In genomic region chr6:155216312-155217028, GRCh38 we compare ENCODE assay signal across 20 cellular contexts. TPM values are rescaled to one million over a fixed set of nuclear protein-coding genes. Genes with fewer than 3 reads are reported as not detected.
A peak's percentile ranks its signal among the peaks of the same experiment; 100 is the strongest.
DNase-seq lines count a peak whose midpoint lies in the region; ATAC-seq and TF ChIP-seq lines count a peak whose summit lies in the region.
"Had no signal": no experiment of that assay in that cellular context is flagged by ENCODE, and none has a peak within 500 bp of the region (broad histone marks: within the 10 kb centered on the region; RNA-seq: fewer than 3 reads in every experiment).

No MANE protein-coding gene starts in this region.

- peaks cover 21% of the 10 kb centered on the region for H3K36me3 Mint-ChIP-seq in brain
- H3K36me3 Mint-ChIP-seq in nephron progenitor cell (ENCODE audit: low read depth): peaks cover 11% of the 10 kb centered on the region

- H3K9me3 Mint-ChIP-seq in brain (peaks cover 0 to 2% (median 0%) of the 10 kb centered on the region in 5 experiments), nephron progenitor cell (no peaks in the 10 kb centered on the region)
- H3K9me3 Mint-ChIP-seq: activated CD4-positive, alpha-beta T cell treated with anti-CD3 and anti-CD28 coated beads, Interleukin-2, amount 10 ng/mL, durations not matched to agents 7 days and 5 days; activated naive CD4-positive, alpha-beta T cell treated with anti-CD3 and anti-CD28 coated beads, Interleukin-2, amount 50 U/mL, for 24 hours; CD8-positive, alpha-beta memory T cell had no signal

- H3K4me1 Mint-ChIP-seq in brain (peaks cover 62% of the 10 kb centered on the region), nephron progenitor cell (peaks cover 21% of the 10 kb centered on the region)
- H3K4me1 Mint-ChIP-seq: activated CD4-positive, alpha-beta T cell treated with anti-CD3 and anti-CD28 coated beads, Interleukin-2, amount 10 ng/mL, durations not matched to agents 7 days and 5 days; activated naive CD4-positive, alpha-beta T cell treated with anti-CD3 and anti-CD28 coated beads, Interleukin-2, amount 50 U/mL, for 24 hours; CD8-positive, alpha-beta memory T cell had no signal

- H3K27me3 Mint-ChIP-seq in brain: no peaks in the 10 kb centered on the region
- peaks cover 3% of the 10 kb centered on the region for H3K27me3 Mint-ChIP-seq in nephron progenitor cell (ENCODE audit: low read depth, poor library complexity)

- H3K27ac Mint-ChIP-seq in brain (peak overlapping the region; percentile 11 to 93 (median 78)), nephron progenitor cell (peak overlapping the region; percentile 81)
- H3K27ac Mint-ChIP-seq: activated CD4-positive, alpha-beta T cell treated with anti-CD3 and anti-CD28 coated beads, Interleukin-2, amount 10 ng/mL, durations not matched to agents 7 days and 5 days; activated naive CD4-positive, alpha-beta T cell treated with anti-CD3 and anti-CD28 coated beads, Interleukin-2, amount 50 U/mL, for 24 hours had no signal

- DNase-seq in ELF-1 (ENCODE audit: low read depth, low spot score): peak; percentile 47
- DNase-seq in NCI-H2081 treated with DMSO at 0.1 percent for 48 hours (lab: John Stamatoyannopoulos, UW): peak; percentile 82
- DNase-seq in nephron progenitor cell: peak; percentile 10
- DNase-seq in stimulated activated CD4-positive, alpha-beta T cell treated with anti-CD3 and anti-CD28 coated beads, Interleukin-4, amount 100 ng/mL, for 4 hours: no peak
- DNase-seq: activated CD4-positive, alpha-beta T cell treated with anti-CD3 and anti-CD28 coated beads, Interleukin-2, amount 10 ng/mL, durations not matched to agents 7 days and 5 days; activated T-cell treated with anti-CD3 and anti-CD28 coated beads for 4 hours; brain microvascular endothelial cell; CD8-positive, alpha-beta memory T cell; KG1; left colon; PC-9; SK-N-SH; stimulated activated CD4-positive, alpha-beta T cell treated with anti-CD3 and anti-CD28 coated beads, Interleukin-12 subunit alpha, Interleukin-12 subunit beta, amount 100 ng/mL, for 4 hours; stomach had no signal

- TF ChIP-seq CTCF in brain (conservative IDR thresholded peaks at IDR 0.05) (no peak), nephron progenitor cell (IDR thresholded peaks at IDR 0.05) (no peak)

- H3K4me3 Mint-ChIP-seq in brain: peak overlapping the region; percentile 10 to 83 (median 76)
- H3K4me3 Mint-ChIP-seq in nephron progenitor cell: peak overlapping the region; percentile 56
- H3K4me3 Mint-ChIP-seq: activated CD4-positive, alpha-beta T cell treated with anti-CD3 and anti-CD28 coated beads, Interleukin-2, amount 10 ng/mL, durations not matched to agents 7 days and 5 days; activated naive CD4-positive, alpha-beta T cell treated with anti-CD3 and anti-CD28 coated beads, Interleukin-2, amount 50 U/mL, for 24 hours; CD8-positive, alpha-beta memory T cell had no signal

- ATAC-seq in HG03135 (IDR thresholded peaks at IDR 0.05; ENCODE audit: unreplicated experiment) (no peak), GM19452 (IDR thresholded peaks at IDR 0.05; ENCODE audit: unreplicated experiment) (no peak), HG03108 (IDR thresholded peaks at IDR 0.05; ENCODE audit: unreplicated experiment) (no peak)
- ATAC-seq: left colon had no signal

RNA-seq across cellular contexts. Expression of gene CLDN20, which starts 47.3 kb away (rescaled TPM):
- not detected for polyA plus RNA-seq in brain (ENCODE audit: insufficient read depth, low read depth, low replicate concordance)
- polyA plus RNA-seq: AG04450; CD8-positive, alpha-beta memory T cell; stomach had no signal

Comparison
In these comparisons a context has a peak if more than half of its experiments do, and no peak if none do; other contexts are left out.
1. DNase-seq: peak in ELF-1 (single experiment), NCI-H2081 treated with DMSO at 0.1 percent for 48 hours (single experiment) and nephron progenitor cell (single experiment); none in stimulated activated CD4-positive, alpha-beta T cell treated with anti-CD3 and anti-CD28 coated beads, Interleukin-4, amount 100 ng/mL, for 4 hours (0 of 2).